Comparison of ENCODE assay signal across 28 cellular contexts in genomic region chr3:26233374-26233773, GRCh38.
"Had no signal": no experiment of that assay in that cellular context is flagged by ENCODE, and none has a peak within 500 bp of the region (broad histone marks: within the 10 kb centered on the region; RNA-seq: fewer than 3 reads in every experiment).

No MANE protein-coding gene starts in this region.

- H3K9ac ChIP-seq: neural progenitor cell, parathyroid adenoma had no signal

- H3K27me3 ChIP-seq: neural progenitor cell, ovary, spleen, suprapubic skin, testis, tibial artery, transverse colon, upper lobe of right lung, uterus had no signal

- H3K9me3 ChIP-seq: ovary, psoas muscle, suprapubic skin, testis, tibial artery, transverse colon, upper lobe of right lung, uterus had no signal

- ATAC-seq: natural killer cell; psoas muscle; right cardiac atrium; sciatic nerve; stimulated activated memory B cell treated with anti-CD40 and anti-IgM and Interleukin-4, amounts not matched to agents 10 μg/mL and 1 μg/mL and 100 μg/mL, for 72 hours; stimulated activated naive CD8-positive, alpha-beta T cell treated with anti-CD3 and anti-CD28 coated beads, Interleukin-15, amount 100 ng/mL, for 72 hours; stimulated activated naive CD8-positive, alpha-beta T cell treated with anti-CD3 and anti-CD28 coated beads, Interleukin-15, Interleukin-2, amounts not matched to agents 100 U/mL and 50 U/mL, for 24 hours; upper lobe of right lung had no signal

- H3K79me2 ChIP-seq: parathyroid adenoma had no signal

- H2AFZ ChIP-seq: neural progenitor cell, parathyroid adenoma had no signal

- H3K4me3 ChIP-seq: neural progenitor cell, ovary, psoas muscle, skin epidermis, smooth muscle cell, spleen, suprapubic skin, testis, tibial artery, transverse colon, upper lobe of right lung, uterus had no signal

- H3K4me1 ChIP-seq: neural progenitor cell, parathyroid adenoma, spleen, suprapubic skin, testis, tibial artery, uterus had no signal

- DNase-seq: natural killer cell; occipital lobe; ovary; posterior cingulate gyrus; psoas muscle; right cardiac atrium; spleen; stimulated activated CD4-positive, alpha-beta T cell treated with anti-CD3 and anti-CD28 coated beads, Interleukin-12 subunit alpha, Interleukin-12 subunit beta, amount 100 ng/mL, for 4 hours; stimulated activated CD4-positive, alpha-beta T cell treated with anti-CD3 and anti-CD28 coated beads, Interleukin-1b, Interleukin-23, amount 100 ng/mL, for 48 hours; stimulated activated CD4-positive, alpha-beta T cell treated with anti-CD3 and anti-CD28 coated beads, Interleukin-4, amount 100 ng/mL, for 1 hour; stimulated activated CD4-positive, alpha-beta T cell treated with anti-CD3 and anti-CD28 coated beads, Interleukin-4, amount 100 ng/mL, for 4 hours; stimulated activated CD8-positive, alpha-beta memory T cell treated with anti-CD3 and anti-CD28 coated beads, Interleukin-4, amount 100 ng/mL, for 48 hours; stimulated activated naive CD4-positive, alpha-beta T cell; stimulated activated naive CD8-positive, alpha-beta T cell treated with anti-CD3 and anti-CD28 coated beads, Interleukin-15, amount 100 ng/mL, for 72 hours; stimulated activated naive CD8-positive, alpha-beta T cell treated with anti-CD3 and anti-CD28 coated beads, Interleukin-15, Interleukin-2, amounts not matched to agents 100 U/mL and 50 U/mL, for 24 hours; substantia nigra; testis; tibial artery; transverse colon; upper lobe of right lung; uterus had no signal

- H3K4me2 ChIP-seq: neural progenitor cell, smooth muscle cell had no signal

- H3K36me3 ChIP-seq: neural progenitor cell, ovary, spleen, suprapubic skin, tibial artery, transverse colon, upper lobe of right lung, uterus had no signal

- H3K27ac ChIP-seq: neural progenitor cell, ovary, parathyroid adenoma, psoas muscle, spleen, suprapubic skin, testis, tibial artery, transverse colon, upper lobe of right lung, uterus had no signal
